1 cellular context compared by ENCODE assay signal in genomic region chr2:1641498-1641897, GRCh38.
TF ChIP-seq lines count a peak whose summit lies in the region.

No MANE protein-coding gene starts in this region.

TF ChIP-seq in GM23338, 12 proteins besides CTCF, POLR2A, EP300 and RAD21 (continued from another document):
- TF ChIP-seq ZNF462 (CRISPR knock-in tag; IDR thresholded peaks at IDR 0.05), result no peak
- TF ChIP-seq ZNF331 (CRISPR knock-in tag; IDR thresholded peaks at IDR 0.05; ENCODE audit: low read depth), result no peak
- TF ChIP-seq EZH2 (IDR thresholded peaks at IDR 0.05; ENCODE audit: low read depth, unreplicated experiment), result no peak
- TF ChIP-seq REST (IDR thresholded peaks at IDR 0.05; ENCODE audit: unreplicated experiment), result no peak
